Comparison of ENCODE assay signal across 8 cellular contexts in genomic region chr1:84300991-84301758, GRCh38. TPM values are rescaled to one million over a fixed set of nuclear protein-coding genes. Genes with fewer than 3 reads are reported as not detected.
A peak's percentile ranks its signal among the peaks of the same experiment; 100 is the strongest.
DNase-seq lines count a peak whose midpoint lies in the region; ATAC-seq, FAIRE-seq and TF ChIP-seq lines count a peak whose summit lies in the region.

Gene SAMD13, plus strand, starts transcription at chr1:84301708. Its CDS starts 1,527 bp downstream, at chr1:84303235.

- peaks cover 11% of the 10 kb centered on the region for H3K27me3 Mint-ChIP-seq in activated T-cell treated with anti-CD3 and anti-CD28 coated beads, Interleukin-2, amount 50 U/mL, for 24 hours
- no peaks in the 10 kb centered on the region for H3K27me3 Mint-ChIP-seq in neural progenitor cell (ENCODE audit: insufficient read depth, low read depth)

- H4K20me1 ChIP-seq in neural progenitor cell (ENCODE audit: low read depth) = no peaks in the 10 kb centered on the region

- peaks cover 1% of the 10 kb centered on the region for H3K36me3 Mint-ChIP-seq in activated T-cell treated with anti-CD3 and anti-CD28 coated beads, Interleukin-2, amount 50 U/mL, for 24 hours (ENCODE audit: low read depth)
- peaks cover 3% of the 10 kb centered on the region for H3K36me3 Mint-ChIP-seq in neural progenitor cell

- no peak within 1 kb of the TSS for H3K9ac ChIP-seq in neural progenitor cell

- H3K9me3 ChIP-seq in neural progenitor cell (ENCODE audit: low read depth) = no peaks in the 10 kb centered on the region

- peak within 1 kb of the TSS; percentile 65 for H3K4me2 ChIP-seq in neural progenitor cell

- peak within 1 kb of the TSS; percentile 5 for H3K4me3 ChIP-seq in fibroblast of the aortic adventitia (ENCODE audit: low read depth, low read length)
- H3K4me3 ChIP-seq in neural progenitor cell = peak within 1 kb of the TSS; percentile 26

- in situ Hi-C loops in G401 (cut with HindIII; ENCODE audit: low sequenced_read_pairs) = no loop called here

- H3K79me2 ChIP-seq in neural progenitor cell (ENCODE audit: low read depth) = no peaks in the 10 kb centered on the region

- H3K4me1 Mint-ChIP-seq in activated T-cell treated with anti-CD3 and anti-CD28 coated beads, Interleukin-2, amount 50 U/mL, for 24 hours (ENCODE audit: low read depth) = peaks cover 51% of the 10 kb centered on the region
- H3K4me1 Mint-ChIP-seq in neural progenitor cell = peaks cover 57% of the 10 kb centered on the region

- peaks cover 40% of the 10 kb centered on the region for H3K4me1 ChIP-seq in neural progenitor cell

- no peak for TF ChIP-seq CTCF in fibroblast of the aortic adventitia (IDR thresholded peaks at IDR 0.05; ENCODE audit: insufficient read depth, low read length)
- no peak for TF ChIP-seq CTCF in neural progenitor cell (IDR thresholded peaks at IDR 0.05)

- H2AFZ ChIP-seq in neural progenitor cell (replicated peaks) = peak within 1 kb of the TSS; percentile 94

- peak within 1 kb of the TSS; percentile 22 for H3K27ac Mint-ChIP-seq in activated T-cell treated with anti-CD3 and anti-CD28 coated beads, Interleukin-2, amount 50 U/mL, for 24 hours
- H3K27ac Mint-ChIP-seq in neural progenitor cell = peak within 1 kb of the TSS; percentile 95

- no peaks in the 10 kb centered on the region for H3K27me3 ChIP-seq in neural progenitor cell

- no peak for FAIRE-seq in urothelium cell line (lab: Jason Lieb, UNC)

- no peak within 1 kb of the TSS for H3K27ac ChIP-seq in neural progenitor cell

- H3F3A ChIP-seq in neural progenitor cell (ENCODE audit: low read depth) = peaks cover 24% of the 10 kb centered on the region

- H3K4me3 Mint-ChIP-seq in activated T-cell treated with anti-CD3 and anti-CD28 coated beads, Interleukin-2, amount 50 U/mL, for 24 hours = peak within 1 kb of the TSS; percentile 63
- H3K4me3 Mint-ChIP-seq in neural progenitor cell = peak within 1 kb of the TSS; percentile 78

- DNase-seq in G401 (ENCODE audit: low spot score) = peak; percentile 95
- DNase-seq in NCI-H526 treated with DMSO at 0.1 percent for 48 hours (lab: John Stamatoyannopoulos, UW) = peak; percentile 69
- DNase-seq in activated T-cell treated with anti-CD3 and anti-CD28 coated beads, Interleukin-2, amount 50 U/mL, for 24 hours = no peak
- DNase-seq in fibroblast of the aortic adventitia (ENCODE audit: low read depth) = peak; percentile 75
- DNase-seq in neural progenitor cell (ENCODE audit: low spot score) = peak; percentile 16
- peak; percentile 46 for DNase-seq in urothelium cell line (ENCODE audit: low spot score)

- no peaks in the 10 kb centered on the region for H3K9me3 Mint-ChIP-seq in activated T-cell treated with anti-CD3 and anti-CD28 coated beads, Interleukin-2, amount 50 U/mL, for 24 hours
- peaks cover 5% of the 10 kb centered on the region for H3K9me3 Mint-ChIP-seq in neural progenitor cell

- ATAC-seq in HG03342 (IDR thresholded peaks at IDR 0.05; ENCODE audit: unreplicated experiment) (peak; percentile 37), GM19023 (IDR thresholded peaks at IDR 0.05; ENCODE audit: unreplicated experiment) (no peak)

- no peaks in the 10 kb centered on the region for H3K36me3 ChIP-seq in neural progenitor cell

RNA-seq across cellular contexts. Expression of gene SAMD13, which starts in this region (rescaled TPM):
- not detected in 2 replicates for total RNA-seq in G401 (2014; rRNA removed; shearing (Covaris generic))
- total RNA-seq in fibroblast of the aortic adventitia (ENCODE audit: low replicate concordance) = 1.4 and 3.1 TPM in 2 replicates
- total RNA-seq in neural progenitor cell (ENCODE audit: low replicate concordance) = 4.6 and 5.6 TPM in 2 replicates

Comparison
In these comparisons a context has a peak if more than half of its experiments do, and no peak if none do; other contexts are left out.
1. Peak in DNase-seq in G401; RNA of the gene not detected or under 1 TPM.